In genomic region chr14:81169711-81170103, GRCh38 we compare ENCODE assay signal across 8 cellular contexts. TPM values are rescaled to one million over a fixed set of nuclear protein-coding genes. Genes with fewer than 3 reads are reported as not detected.
DNase-seq lines count a peak whose midpoint lies in the region; ATAC-seq and TF ChIP-seq lines count a peak whose summit lies in the region.

No MANE protein-coding gene starts in this region.

- peak overlapping the region; percentile 94 for H3K4me3 Mint-ChIP-seq in CD8-positive, alpha-beta T cell
- H3K4me3 Mint-ChIP-seq in activated CD4-positive, alpha-beta T cell treated with anti-CD3 and anti-CD28 coated beads, Interleukin-2, amount 10 ng/mL, durations not matched to agents 24 days and 14 days: peak overlapping the region; percentile 96
- H3K4me3 Mint-ChIP-seq in naive thymus-derived CD8-positive, alpha-beta T cell: peak overlapping the region; percentile 88 to 97 (median 94)

- peaks cover 12% of the 10 kb centered on the region for H3K4me1 ChIP-seq in CD8-positive, alpha-beta T cell (ENCODE audit: insufficient read depth, low read length)

- H3K9me3 ChIP-seq in CD8-positive, alpha-beta T cell (ENCODE audit: low read length): no peaks in the 10 kb centered on the region

- no peaks in the 10 kb centered on the region for H3K36me3 Mint-ChIP-seq in CD8-positive, alpha-beta T cell
- H3K36me3 Mint-ChIP-seq in activated CD4-positive, alpha-beta T cell treated with anti-CD3 and anti-CD28 coated beads, Interleukin-2, amount 10 ng/mL, durations not matched to agents 24 days and 14 days (ENCODE audit: low read depth): peaks cover 2% of the 10 kb centered on the region
- no peaks in the 10 kb centered on the region for H3K36me3 Mint-ChIP-seq in naive thymus-derived CD8-positive, alpha-beta T cell

- H3K4me1 Mint-ChIP-seq in CD8-positive, alpha-beta T cell (ENCODE audit: low read depth): peaks cover 20% of the 10 kb centered on the region
- H3K4me1 Mint-ChIP-seq in activated CD4-positive, alpha-beta T cell treated with anti-CD3 and anti-CD28 coated beads, Interleukin-2, amount 10 ng/mL, durations not matched to agents 24 days and 14 days: peaks cover 44% of the 10 kb centered on the region
- H3K4me1 Mint-ChIP-seq in naive thymus-derived CD8-positive, alpha-beta T cell: peaks cover 13 to 30% (median 24%) of the 10 kb centered on the region in 4 donors

- peak overlapping the region; percentile 67 for H3K4me3 ChIP-seq in CD8-positive, alpha-beta T cell (ENCODE audit: low read depth, low read length)
- peak overlapping the region; percentile 59 for H3K4me3 ChIP-seq in fibroblast of pulmonary artery (replicated peaks; ENCODE audit: low read depth, low read length)

- intact Hi-C loops in CD8-positive, alpha-beta T cell (cut with DNase I, micrococcal nuclease): loop anchor here (1.0 to 10.0 kb wide), 11 partner anchors 50 to 363 kb away; partner anchors contain the start of genes SEL1L (in 2 of the 2), CEP128 (in 1 of the 2) and TSHR (in 1 of the 2)
- intact Hi-C loops in activated CD4-positive, alpha-beta T cell treated with anti-CD3 and anti-CD28 coated beads, Interleukin-2, amount 10 ng/mL, durations not matched to agents 24 days and 14 days (cut with micrococcal nuclease): loop anchor here (1.0 kb wide), 4 partner anchors 50 to 228 kb away; partner anchors contain the start of gene CEP128

- CTCF ChIA-PET in CD8-positive, alpha-beta T cell (lab: Charles Lee): interaction anchor here (0.7 to 2.5 kb wide), 24 partner anchors 8 to 295 kb away, joined by 3 to 13 read pairs (median 4); partner anchors contain the start of gene GTF2A1

- H3K36me3 ChIP-seq in CD8-positive, alpha-beta T cell (ENCODE audit: insufficient read depth, low read length): no peaks in the 10 kb centered on the region

- peak; percentile 9 for ATAC-seq in CD8-positive, alpha-beta T cell
- ATAC-seq in GM19351 (IDR thresholded peaks at IDR 0.05; ENCODE audit: unreplicated experiment) (peak; percentile 20), HG03432 (IDR thresholded peaks at IDR 0.05; ENCODE audit: unreplicated experiment) (peak; percentile 31), GM18858 (IDR thresholded peaks at IDR 0.05; ENCODE audit: unreplicated experiment) (no peak)
- ATAC-seq in naive thymus-derived CD8-positive, alpha-beta T cell: peak; percentile 25 to 36

- peak overlapping the region; percentile 53 for H3K27ac ChIP-seq in CD8-positive, alpha-beta T cell (ENCODE audit: low read depth, low read length)

- no peak for TF ChIP-seq CTCF in CD8-positive, alpha-beta T cell (IDR thresholded peaks at IDR 0.05)
- TF ChIP-seq CTCF in fibroblast of pulmonary artery (IDR thresholded peaks at IDR 0.05; ENCODE audit: low read length, missing control alignments): no peak

- no peaks in the 10 kb centered on the region for H3K27me3 Mint-ChIP-seq in CD8-positive, alpha-beta T cell (ENCODE audit: low read depth)
- no peaks in the 10 kb centered on the region for H3K27me3 Mint-ChIP-seq in activated CD4-positive, alpha-beta T cell treated with anti-CD3 and anti-CD28 coated beads, Interleukin-2, amount 10 ng/mL, durations not matched to agents 24 days and 14 days
- no peaks in the 10 kb centered on the region for H3K27me3 Mint-ChIP-seq in naive thymus-derived CD8-positive, alpha-beta T cell

- no peaks in the 10 kb centered on the region for H3K9me3 Mint-ChIP-seq in CD8-positive, alpha-beta T cell
- no peaks in the 10 kb centered on the region for H3K9me3 Mint-ChIP-seq in activated CD4-positive, alpha-beta T cell treated with anti-CD3 and anti-CD28 coated beads, Interleukin-2, amount 10 ng/mL, durations not matched to agents 24 days and 14 days
- no peaks in the 10 kb centered on the region for H3K9me3 Mint-ChIP-seq in naive thymus-derived CD8-positive, alpha-beta T cell

- DNase-seq in CD8-positive, alpha-beta T cell: peak in 1 of 7 experiments; percentile 15
- no peak for DNase-seq in activated CD4-positive, alpha-beta T cell treated with anti-CD3 and anti-CD28 coated beads, Interleukin-2, amount 10 ng/mL, durations not matched to agents 24 days and 14 days
- no peak for DNase-seq in fibroblast of pulmonary artery (ENCODE audit: low read depth)
- peak in 1 of 10 donors; percentile 15 for DNase-seq in naive thymus-derived CD8-positive, alpha-beta T cell
- no peak for DNase-seq in DMS79 treated with DMSO at 0.1 percent for 48 hours (lab: John Stamatoyannopoulos, UW)

- peak overlapping the region; percentile 97 for H3K27ac Mint-ChIP-seq in CD8-positive, alpha-beta T cell
- peak overlapping the region; percentile 99 for H3K27ac Mint-ChIP-seq in activated CD4-positive, alpha-beta T cell treated with anti-CD3 and anti-CD28 coated beads, Interleukin-2, amount 10 ng/mL, durations not matched to agents 24 days and 14 days
- H3K27ac Mint-ChIP-seq in naive thymus-derived CD8-positive, alpha-beta T cell: peak overlapping the region; percentile 13 to 97 (median 94)

- POLR2A ChIA-PET in CD8-positive, alpha-beta T cell (lab: Charles Lee): interaction anchor here (0.9 to 2.4 kb wide), 6 partner anchors 9 to 51 kb away, joined by 3 to 17 read pairs (median 5); partner anchors contain the start of gene GTF2A1
- POLR2A ChIA-PET in naive thymus-derived CD8-positive, alpha-beta T cell (lab: Charles Lee): interaction anchor here (0.5 to 2.0 kb wide), 6 partner anchors 9 to 364 kb away, joined by 3 to 24 read pairs (median 3); partner anchors contain the start of genes CEP128, GTF2A1 and SEL1L

- no peaks in the 10 kb centered on the region for H3K27me3 ChIP-seq in CD8-positive, alpha-beta T cell (ENCODE audit: insufficient read depth, low read length)

RNA-seq across cellular contexts. Expression of gene GTF2A1, which starts 51.1 kb away (rescaled TPM):
- total RNA-seq in CD8-positive, alpha-beta T cell: 10 to 100 TPM; 12.6 to 14.6 TPM
- total RNA-seq in activated CD4-positive, alpha-beta T cell treated with anti-CD3 and anti-CD28 coated beads, Interleukin-2, amount 10 ng/mL, durations not matched to agents 24 days and 14 days: 42.6 and 43.4 TPM in 2 replicates
- total RNA-seq in naive thymus-derived CD8-positive, alpha-beta T cell: 10 to 100 TPM; 30.4 to 32.1 TPM
- 1 to 10 TPM; 7.2 to 8.9 (median 8.8) TPM for polyA plus RNA-seq in naive thymus-derived CD8-positive, alpha-beta T cell
